Comparison of ENCODE assay signal across 4 cellular contexts in genomic region chr22:25196326-25196725, GRCh38. TPM values are rescaled to one million over a fixed set of nuclear protein-coding genes. Genes with fewer than 3 reads are reported as not detected.
"Had no signal": no experiment of that assay in that cellular context is flagged by ENCODE, and none has a peak within 500 bp of the region (broad histone marks: within the 10 kb centered on the region; RNA-seq: fewer than 3 reads in every experiment).

No MANE protein-coding gene starts in this region.

- ATAC-seq: GM12878 had no signal

- H3K4me3 ChIP-seq: GM12878 had no signal

- DNase-seq: GDM1, GF-D8 had no signal

RNA-seq across cellular contexts. Expression of gene CRYBB3, which starts 3.3 kb away (rescaled TPM):
- total RNA-seq: G401, GM12878 had no signal

RNA-seq across cellular contexts. Expression of gene CRYBB2, which starts 23.1 kb away (rescaled TPM):
- total RNA-seq: G401, GM12878 had no signal
